In genomic region chr2:224591245-224591644, GRCh38 we compare ENCODE assay signal across 13 cellular contexts. TPM values are rescaled to one million over a fixed set of nuclear protein-coding genes. Genes with fewer than 3 reads are reported as not detected.
DNase-seq lines count a peak whose midpoint lies in the region; ATAC-seq and TF ChIP-seq lines count a peak whose summit lies in the region.
"Had no signal": no experiment of that assay in that cellular context is flagged by ENCODE, and none has a peak within 500 bp of the region (broad histone marks: within the 10 kb centered on the region; RNA-seq: fewer than 3 reads in every experiment).

No MANE protein-coding gene starts in this region.

- peak; percentile 17; the same call in 1 of the 2 replicates for TF ChIP-seq CTCF in WERI-Rb-1 (IDR thresholded peaks at IDR 0.05; ENCODE audit: low read depth, low read length)

- H3K9me3 ChIP-seq in WERI-Rb-1 (ENCODE audit: severe bottlenecking) = no peaks in the 10 kb centered on the region

- DNase-seq in DMS 273 (lab: John Stamatoyannopoulos, UW; ENCODE audit: unreplicated experiment) (peak; percentile 5), DMS 273 treated with DMSO at 0.1 percent for 48 hours (lab: John Stamatoyannopoulos, UW) (no peak), MV-4-11 (lab: John Stamatoyannopoulos, UW) (peak; percentile 18), WERI-Rb-1 (peak; percentile 24), lung microvascular endothelial cell (ENCODE audit: low read depth in 2 of 2) (peak; percentile 44 to 59), NCI-H146 (lab: John Stamatoyannopoulos, UW) (no peak), T1000 (lab: John Stamatoyannopoulos, UW) (no peak)
- DNase-seq: CD4-positive, CD25-positive, alpha-beta regulatory T cell; DMS79; GM23248 had no signal

- ATAC-seq in HG03108 (IDR thresholded peaks at IDR 0.05; ENCODE audit: unreplicated experiment) = no peak
- ATAC-seq: HCT116 had no signal

- H3K4me3 ChIP-seq in WERI-Rb-1 (ENCODE audit: low read depth, low read length) = no peak overlapping the region
- H3K4me3 ChIP-seq: GM23248 had no signal

- H3K36me3 ChIP-seq in WERI-Rb-1 = no peaks in the 10 kb centered on the region

- no peak overlapping the region for H3K27ac ChIP-seq in WERI-Rb-1
- H3K27ac ChIP-seq: 22Rv1, GM23248 had no signal

- H3K27me3 ChIP-seq in WERI-Rb-1 (ENCODE audit: insufficient read depth, low read depth, severe bottlenecking) = no peaks in the 10 kb centered on the region

RNA-seq across cellular contexts. Expression of gene CUL3, which starts 6.1 kb away (rescaled TPM):
- 34.4 and 37.3 TPM in 2 replicates for total RNA-seq in lung microvascular endothelial cell

Comparison
In these comparisons a context has a peak if more than half of its experiments do, and no peak if none do; other contexts are left out.
1. DNase-seq: peak in DMS 273 (single experiment), MV-4-11 (single experiment), WERI-Rb-1 (single experiment) and lung microvascular endothelial cell (2 of 2); none in DMS 273 treated with DMSO at 0.1 percent for 48 hours (single experiment), NCI-H146 (single experiment) and T1000 (single experiment).